ENCODE assay signal across 29 cellular contexts in the genomic region with DNA sequence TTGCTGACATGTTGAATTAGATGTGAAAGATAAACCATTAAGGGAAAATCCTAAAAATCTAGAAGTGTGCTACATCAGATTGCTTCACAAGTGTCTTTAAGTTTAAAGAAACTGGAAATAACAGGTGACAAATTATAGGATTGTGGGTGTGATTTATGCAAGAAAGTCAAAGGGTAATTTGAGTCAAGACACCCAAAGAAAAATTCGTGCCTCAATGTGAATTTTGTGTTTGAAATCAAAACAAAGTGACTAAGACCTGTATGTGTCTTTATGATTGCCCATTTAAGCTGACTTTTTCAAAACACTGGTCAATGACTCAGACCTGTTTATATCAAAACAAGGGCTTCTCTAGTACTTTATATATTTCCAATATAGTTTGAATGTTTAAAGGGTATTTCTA. TPM values are rescaled to one million over a fixed set of nuclear protein-coding genes. Genes with fewer than 3 reads are reported as not detected.
A peak's percentile ranks its signal among the peaks of the same experiment; 100 is the strongest.
DNase-seq lines count a peak whose midpoint lies in the region; ATAC-seq, FAIRE-seq and TF ChIP-seq lines count a peak whose summit lies in the region.
"Had no signal": no experiment of that assay in that cellular context is flagged by ENCODE, and none has a peak within 500 bp of the region (broad histone marks: within the 10 kb centered on the region; RNA-seq: fewer than 3 reads in every experiment).

No MANE protein-coding gene starts in this region.

- H3K9ac ChIP-seq in GM23248 (no peak overlapping the region), K562 (ENCODE audit: insufficient read depth in 1 of 2, low read depth in 2 of 2, low read length in 2 of 2) (no peak overlapping the region)

- H3K27me3 ChIP-seq in GM23248 (replicated peaks; ENCODE audit: insufficient read depth) (peaks cover 13% of the 10 kb centered on the region; the same call in 1 of the 2 replicates), K562 (ENCODE audit: control insufficient read depth in 2 of 2, insufficient read depth in 2 of 2, low read length in 2 of 2) (peaks cover 24 to 56% of the 10 kb centered on the region in 2 experiments)
- H3K27me3 ChIP-seq: colonic mucosa, Peyer's patch, vagina had no signal

- DNase-seq in A172 (ENCODE audit: low spot score) (peak; percentile 49), GM23248 (peak; percentile 58), K562 (ENCODE audit: extremely low read depth in 1 of 4, low spot score in 3 of 4) (no peak), RWPE1 (ENCODE audit: low spot score) (no peak), NCI-H1436 (lab: John Stamatoyannopoulos, UW) (no peak)
- DNase-seq: activated CD8-positive, alpha-beta memory T cell treated with anti-CD3 and anti-CD28 coated beads, Interleukin-2, amount 50 U/mL, for 48 hours; activated gamma-delta T cell treated with Interleukin-2 at 50 U/mL for 16 hours; C1 segment of cervical spinal cord; colonic mucosa; effector memory CD8-positive, alpha-beta T cell; esophagus squamous epithelium; kidney glomerular epithelial cell; NCI-H146; NCI-H510A treated with DMSO at 0.1 percent for 48 hours; Peyer's patch; psoas muscle; small intestine; stimulated activated CD4-positive, alpha-beta T cell treated with anti-CD3 and anti-CD28 coated beads, Interleukin-2, amount 100 ng/mL, for 24 hours; T-helper 17 cell; WERI-Rb-1 had no signal

- no peak for TF ChIP-seq EP300 in K562 (IDR thresholded peaks at IDR 0.05; ENCODE audit: low read length)

- H3K36me3 ChIP-seq in GM23248 (ENCODE audit: low read depth) (no peaks in the 10 kb centered on the region), K562 (ENCODE audit: control insufficient read depth, insufficient read depth, low read length) (no peaks in the 10 kb centered on the region)
- H3K36me3 ChIP-seq: brain microvascular endothelial cell, colonic mucosa, esophagus squamous epithelium, Peyer's patch, vagina, WERI-Rb-1 had no signal

- no peak overlapping the region for H3K4me2 ChIP-seq in GM23248 (ENCODE audit: unreplicated experiment)
- H3K4me2 ChIP-seq in K562 (ENCODE audit: insufficient read depth, low read length): no peak overlapping the region

- ATAC-seq in K562 (no peak), HG03439 (IDR thresholded peaks at IDR 0.05; ENCODE audit: unreplicated experiment) (no peak)
- ATAC-seq: effector memory CD8-positive, alpha-beta T cell; psoas muscle; stimulated activated memory B cell treated with anti-CD40 and anti-IgM and Interleukin-4, amounts not matched to agents 10 μg/mL and 1 μg/mL and 100 μg/mL, for 72 hours; T-helper 17 cell had no signal

- in situ Hi-C loops in GM23248 (cut with MboI) (no loop called here), K562 (cut with MboI) (no loop called here)

- POLR2A ChIA-PET in K562 (lab: Yijun Ruan, JAX) (interaction anchor here (1.4 kb wide), 1 partner anchor 15 kb away, joined by 3 read pairs; no protein-coding TSS in a partner anchor), RWPE1 (lab: Yijun Ruan, JAX; ENCODE audit: low non-redundant PET) (no interaction called here)

- WGBS in GM23248 (ENCODE audit: low coverage in 1 of 2, low lambda C conversion rate in 2 of 2, missing lambda C conversion rate in 2 of 2), 2 experiments: 7 to 15% methylated on average over 1 of the region's 1 CpG
- WGBS in K562 (ENCODE audit: insufficient coverage, low coverage, missing lambda C conversion rate): 0% methylated on average over 1 of the region's 1 CpG

- intact Hi-C loops in K562 (cut with micrococcal nuclease): no loop called here

- no peak overlapping the region for H3K27ac ChIP-seq in GM23248
- H3K27ac ChIP-seq in K562 (ENCODE audit: extremely low read depth, low read depth, low read length): no peak overlapping the region
- H3K27ac ChIP-seq in RWPE1: no peak overlapping the region
- H3K27ac ChIP-seq: brain microvascular endothelial cell, colonic mucosa, esophagus squamous epithelium, Peyer's patch, psoas muscle, vagina, WERI-Rb-1 had no signal

- TF ChIP-seq RAD21 in K562 (CRISPR knock-in tag; conservative IDR thresholded peaks at IDR 0.05 in 1 of 2, IDR thresholded peaks at IDR 0.05 in 1 of 2): no peak

- TF ChIP-seq CTCF in K562 (IDR thresholded peaks at IDR 0.05 in 2 of 3, conservative IDR thresholded peaks at IDR 0.05 in 1 of 3; ENCODE audit: insufficient read depth in 2 of 3, low read depth in 1 of 3, low read length in 3 of 3) (no peak), RWPE1 (conservative IDR thresholded peaks at IDR 0.05; ENCODE audit: low read depth) (no peak)

- no TSS peak for BruUV-seq in K562 (replicated peaks; lab: Mats Ljungman, UMichigan)

- H2AFZ ChIP-seq in GM23248: no peak overlapping the region
- no peak overlapping the region for H2AFZ ChIP-seq in K562 (ENCODE audit: low read depth, low read length)

- FAIRE-seq in K562 (lab: Jason Lieb, UNC): no peak
- FAIRE-seq: GM18507, H1, small intestine had no signal

- no peaks in the 10 kb centered on the region for H3K4me1 ChIP-seq in GM23248 (ENCODE audit: insufficient read depth)
- no peaks in the 10 kb centered on the region for H3K4me1 ChIP-seq in K562 (replicated peaks in 1 of 2; ENCODE audit: control insufficient read depth in 2 of 2, insufficient read depth in 2 of 2, low read length in 2 of 2)
- H3K4me1 ChIP-seq: colonic mucosa, esophagus squamous epithelium, Peyer's patch, psoas muscle, vagina had no signal

- H3K9me1 ChIP-seq in K562 (ENCODE audit: control insufficient read depth, insufficient read depth, low read length): no peaks in the 10 kb centered on the region

- no peak overlapping the region for H3K4me3 ChIP-seq in GM23248
- no peak overlapping the region for H3K4me3 ChIP-seq in K562
- H3K4me3 ChIP-seq: colonic mucosa, esophagus squamous epithelium, lung, Peyer's patch, psoas muscle, vagina had no signal

- TF ChIP-seq POLR2A in K562 (conservative IDR thresholded peaks at IDR 0.05): no peak

- H4K20me1 ChIP-seq in GM23248 (ENCODE audit: insufficient read depth) (no peaks in the 10 kb centered on the region), K562 (replicated peaks; ENCODE audit: control insufficient read depth, insufficient read depth, low read length) (no peaks in the 10 kb centered on the region; the same call in 1 of the 2 replicates)

- no peaks in the 10 kb centered on the region for H3K9me2 ChIP-seq in GM23248 (ENCODE audit: insufficient read depth)

- H3K79me2 ChIP-seq in GM23248 (ENCODE audit: insufficient read depth) (no peaks in the 10 kb centered on the region), K562 (ENCODE audit: control insufficient read depth, insufficient read depth, low read length) (no peaks in the 10 kb centered on the region)

- H3K9me3 ChIP-seq in GM23248 (ENCODE audit: low read depth) (no peaks in the 10 kb centered on the region), K562 (replicated peaks; ENCODE audit: control insufficient read depth, insufficient read depth, low read depth, low read length) (no peaks in the 10 kb centered on the region)
- H3K9me3 ChIP-seq: colonic mucosa, esophagus squamous epithelium, Peyer's patch, psoas muscle, vagina had no signal

- CTCF ChIA-PET in K562 (lab: Yijun Ruan, JAX; ENCODE audit: low intra/inter-chr PET ratio): interaction anchor here (0.6 kb wide), 1 partner anchor 193 kb away, joined by 3 read pairs; no protein-coding TSS in a partner anchor
- CTCF ChIA-PET in RWPE1 (lab: Yijun Ruan, JAX): interaction anchor here (0.5 to 3.1 kb wide), 3 partner anchors 15 to 170 kb away, joined by 3 to 22 read pairs (median 3); no protein-coding TSS in a partner anchor

- H3F3A ChIP-seq in GM23248 (ENCODE audit: insufficient read depth): no peaks in the 10 kb centered on the region

RNA-seq across cellular contexts. Expression of gene PYY, which starts 5.2 kb away (rescaled TPM):
- not detected in 2 replicates for total RNA-seq in A172 (2014; rRNA removed; shearing (Covaris generic))
- not detected in 2 replicates for total RNA-seq in GM23248 (2014; rRNA removed; shearing (Covaris generic))
- polyA plus RNA-seq in GM23248 (2016; fragmentation: Nextera tagmentation; extraction: Ambion mirVana) (not detected in 2 replicates), K562 (2011; rRNA removed) (0.09 TPM in 1 of 2 replicates, not detected in the other), K562 (2014; fragmentation: Illumina TruSeq; extraction: Trizol) (not detected in 2 replicates), K562 (2014; fragmentation: Nextera tagmentation; extraction: Ambion mirVana) (not detected), K562 (2014; rRNA removed) (not detected in 2 replicates)
- not detected in 2 replicates for total RNA-seq in K562 (2011; cell fraction: chromatin; rRNA removed; ENCODE audit: low replicate concordance)
- total RNA-seq in K562 (2011; cell fraction: nucleolus; rRNA removed): not detected in 2 replicates
- not detected in 2 replicates for total RNA-seq in K562 (2011; cell fraction: nucleoplasm; rRNA removed)
- total RNA-seq in K562 (2014; rRNA removed) (not detected in 2 replicates), K562 (2014; rRNA removed; fragmentation: Illumina TruSeq; extraction: Trizol) (not detected in 2 replicates), K562 (2015; rRNA removed; fragmentation: Illumina TruSeq; extraction: Trizol) (not detected in 2 replicates), K562 (2021) (not detected in 2 replicates)
- 0.27 TPM in 1 of 2 replicates, not detected in the other for polyA plus RNA-seq in K562 (2011; cell fraction: cytosol; rRNA removed)
- polyA plus RNA-seq in K562 (2011; cell fraction: nucleus; rRNA removed): 0.17 and 0.24 TPM in 2 replicates
- polyA plus RNA-seq in K562 (2012): not detected in 2 replicates
- not detected in 2 replicates for polyA minus RNA-seq in K562 (2011; rRNA and poly(A)+ RNA removed)
- polyA minus RNA-seq in K562 (2011; cell fraction: cytosol; rRNA and poly(A)+ RNA removed): not detected in 2 replicates
- polyA minus RNA-seq in K562 (2011; cell fraction: nucleus; rRNA and poly(A)+ RNA removed): not detected in 2 replicates
- total RNA-seq: esophagus squamous epithelium, psoas muscle, SK-MEL-5, T-helper 17 cell, temporal lobe, vagina had no signal
- polyA plus RNA-seq: psoas muscle had no signal

RNA-seq across cellular contexts. Expression of gene PPY, which starts 16.7 kb away (rescaled TPM):
- total RNA-seq in A172 (2014; rRNA removed; shearing (Covaris generic)): not detected in 2 replicates
- not detected in 2 replicates for total RNA-seq in GM23248 (2014; rRNA removed; shearing (Covaris generic))
- polyA plus RNA-seq in GM23248 (2016; fragmentation: Nextera tagmentation; extraction: Ambion mirVana) (not detected in 2 replicates), K562 (2011; rRNA removed) (not detected in 2 replicates), K562 (2014; fragmentation: Illumina TruSeq; extraction: Trizol) (not detected in 2 replicates), K562 (2014; fragmentation: Nextera tagmentation; extraction: Ambion mirVana) (not detected), K562 (2014; rRNA removed) (1.9 TPM in 1 of 2 replicates, not detected in the other)
- total RNA-seq in K562 (2011; cell fraction: chromatin; rRNA removed; ENCODE audit: low replicate concordance): not detected in 2 replicates
- total RNA-seq in K562 (2011; cell fraction: nucleolus; rRNA removed): not detected in 2 replicates
- not detected in 2 replicates for total RNA-seq in K562 (2011; cell fraction: nucleoplasm; rRNA removed)
- total RNA-seq in K562 (2014; rRNA removed) (not detected in 2 replicates), K562 (2014; rRNA removed; fragmentation: Illumina TruSeq; extraction: Trizol) (not detected in 2 replicates), K562 (2015; rRNA removed; fragmentation: Illumina TruSeq; extraction: Trizol) (not detected in 2 replicates), K562 (2021) (not detected in 2 replicates)
- not detected in 2 replicates for polyA plus RNA-seq in K562 (2011; cell fraction: cytosol; rRNA removed)
- polyA plus RNA-seq in K562 (2011; cell fraction: nucleus; rRNA removed): not detected in 2 replicates
- polyA plus RNA-seq in K562 (2012): not detected in 2 replicates
- polyA minus RNA-seq in K562 (2011; rRNA and poly(A)+ RNA removed): not detected in 2 replicates
- not detected in 2 replicates for polyA minus RNA-seq in K562 (2011; cell fraction: cytosol; rRNA and poly(A)+ RNA removed)
- polyA minus RNA-seq in K562 (2011; cell fraction: nucleus; rRNA and poly(A)+ RNA removed): not detected in 2 replicates
- total RNA-seq: esophagus squamous epithelium, H1, lung, Peyer's patch, psoas muscle, SK-MEL-5, T-helper 17 cell, temporal lobe, vagina had no signal
- polyA plus RNA-seq: lung, psoas muscle, small intestine had no signal

RNA-seq across cellular contexts. Expression of gene NAGS, which starts 45.5 kb away (rescaled TPM):
- total RNA-seq in A172 (2014; rRNA removed; shearing (Covaris generic)): 1.1 and 1.4 TPM in 2 replicates
- total RNA-seq in GM23248 (2014; rRNA removed; shearing (Covaris generic)): 1.8 and 2.8 TPM in 2 replicates
- 1.6 and 2.3 TPM in 2 replicates for polyA plus RNA-seq in GM23248 (2016; fragmentation: Nextera tagmentation; extraction: Ambion mirVana)
- total RNA-seq in K562 (2011; cell fraction: chromatin; rRNA removed; ENCODE audit: low replicate concordance): not detected in 2 replicates
- not detected in 2 replicates for total RNA-seq in K562 (2011; cell fraction: nucleolus; rRNA removed)
- total RNA-seq in K562 (2011; cell fraction: nucleoplasm; rRNA removed): not detected in 2 replicates
- total RNA-seq in K562 (2014; rRNA removed): not detected in 2 replicates
- not detected in 2 replicates for total RNA-seq in K562 (2014; rRNA removed; fragmentation: Illumina TruSeq; extraction: Trizol)
- not detected in 2 replicates for total RNA-seq in K562 (2015; rRNA removed; fragmentation: Illumina TruSeq; extraction: Trizol)
- total RNA-seq in K562 (2021): not detected in 2 replicates
- polyA plus RNA-seq in K562 (2011; rRNA removed): 0.03 TPM in 1 of 2 replicates, not detected in the other
- polyA plus RNA-seq in K562 (2011; cell fraction: cytosol; rRNA removed): 0.12 TPM in 1 of 2 replicates, not detected in the other
- not detected in 2 replicates for polyA plus RNA-seq in K562 (2011; cell fraction: nucleus; rRNA removed)
- polyA plus RNA-seq in K562 (2012): 0.10 and 0.11 TPM in 2 replicates
- 0.10 TPM in 1 of 2 replicates, not detected in the other for polyA plus RNA-seq in K562 (2014; fragmentation: Illumina TruSeq; extraction: Trizol)
- polyA plus RNA-seq in K562 (2014; fragmentation: Nextera tagmentation; extraction: Ambion mirVana): not detected
- polyA plus RNA-seq in K562 (2014; rRNA removed): 0.28 TPM in 1 of 2 replicates, not detected in the other
- not detected in 2 replicates for polyA minus RNA-seq in K562 (2011; rRNA and poly(A)+ RNA removed)
- polyA minus RNA-seq in K562 (2011; cell fraction: cytosol; rRNA and poly(A)+ RNA removed): not detected in 2 replicates
- polyA minus RNA-seq in K562 (2011; cell fraction: nucleus; rRNA and poly(A)+ RNA removed): not detected in 2 replicates

RNA-seq across cellular contexts. Expression of gene MPP2, which starts 51.6 kb away (rescaled TPM):
- 4.8 TPM in 2 replicates for total RNA-seq in A172 (2014; rRNA removed; shearing (Covaris generic))
- total RNA-seq in GM23248 (2014; rRNA removed; shearing (Covaris generic)): 5.1 and 13.8 TPM in 2 replicates
- polyA plus RNA-seq in GM23248 (2016; fragmentation: Nextera tagmentation; extraction: Ambion mirVana) (3.8 and 4.1 TPM in 2 replicates), K562 (2011; rRNA removed) (1.0 and 1.2 TPM in 2 replicates), K562 (2014; fragmentation: Illumina TruSeq; extraction: Trizol) (0.24 and 0.28 TPM in 2 replicates), K562 (2014; fragmentation: Nextera tagmentation; extraction: Ambion mirVana) (under 1 TPM; 0.04 TPM), K562 (2014; rRNA removed) (0.12 and 0.39 TPM in 2 replicates)
- total RNA-seq in K562 (2011; cell fraction: chromatin; rRNA removed; ENCODE audit: low replicate concordance): 0.30 and 1.5 TPM in 2 replicates
- 1.2 and 1.8 TPM in 2 replicates for total RNA-seq in K562 (2011; cell fraction: nucleolus; rRNA removed)
- 0.66 and 0.99 TPM in 2 replicates for total RNA-seq in K562 (2011; cell fraction: nucleoplasm; rRNA removed)
- total RNA-seq in K562 (2014; rRNA removed) (0.14 and 0.41 TPM in 2 replicates), K562 (2014; rRNA removed; fragmentation: Illumina TruSeq; extraction: Trizol) (0.35 and 0.44 TPM in 2 replicates), K562 (2015; rRNA removed; fragmentation: Illumina TruSeq; extraction: Trizol) (0.26 and 0.33 TPM in 2 replicates), K562 (2021) (0.45 and 0.53 TPM in 2 replicates)
- 1.3 and 1.5 TPM in 2 replicates for polyA plus RNA-seq in K562 (2011; cell fraction: cytosol; rRNA removed)
- polyA plus RNA-seq in K562 (2011; cell fraction: nucleus; rRNA removed): 1.4 and 1.6 TPM in 2 replicates
- 0.19 and 0.34 TPM in 2 replicates for polyA plus RNA-seq in K562 (2012)
- polyA minus RNA-seq in K562 (2011; rRNA and poly(A)+ RNA removed): 0.99 and 1.5 TPM in 2 replicates
- polyA minus RNA-seq in K562 (2011; cell fraction: cytosol; rRNA and poly(A)+ RNA removed): 1.2 and 1.3 TPM in 2 replicates
- polyA minus RNA-seq in K562 (2011; cell fraction: nucleus; rRNA and poly(A)+ RNA removed): 0.89 and 1.9 TPM in 2 replicates

RNA-seq across cellular contexts. Expression of gene TMEM101, which starts 55.8 kb away (rescaled TPM):
- 48.3 and 73.8 TPM in 2 replicates for total RNA-seq in A172 (2014; rRNA removed; shearing (Covaris generic))
- 25.5 and 45.4 TPM in 2 replicates for total RNA-seq in GM23248 (2014; rRNA removed; shearing (Covaris generic))
- 24.4 and 25.0 TPM in 2 replicates for polyA plus RNA-seq in GM23248 (2016; fragmentation: Nextera tagmentation; extraction: Ambion mirVana)
- total RNA-seq in K562 (2011; cell fraction: chromatin; rRNA removed; ENCODE audit: low replicate concordance): 29.2 and 76.2 TPM in 2 replicates
- 97.2 and 110 TPM in 2 replicates for total RNA-seq in K562 (2011; cell fraction: nucleolus; rRNA removed)
- 81.8 and 82.7 TPM in 2 replicates for total RNA-seq in K562 (2011; cell fraction: nucleoplasm; rRNA removed)
- 42.8 and 45.1 TPM in 2 replicates for total RNA-seq in K562 (2014; rRNA removed)
- total RNA-seq in K562 (2014; rRNA removed; fragmentation: Illumina TruSeq; extraction: Trizol): 17.8 and 22.4 TPM in 2 replicates
- 27.2 and 30.8 TPM in 2 replicates for total RNA-seq in K562 (2015; rRNA removed; fragmentation: Illumina TruSeq; extraction: Trizol)
- total RNA-seq in K562 (2021): 35.6 and 37.8 TPM in 2 replicates
- 35.4 and 49.7 TPM in 2 replicates for polyA plus RNA-seq in K562 (2011; rRNA removed)
- 81.1 and 94.4 TPM in 2 replicates for polyA plus RNA-seq in K562 (2011; cell fraction: cytosol; rRNA removed)
- polyA plus RNA-seq in K562 (2011; cell fraction: nucleus; rRNA removed): 33.4 and 33.8 TPM in 2 replicates
- polyA plus RNA-seq in K562 (2012): 39.5 and 56.3 TPM in 2 replicates
- 21.2 and 31.4 TPM in 2 replicates for polyA plus RNA-seq in K562 (2014; fragmentation: Illumina TruSeq; extraction: Trizol)
- 100 to 1,000 TPM in 1 of 2 experiments, 10 to 100 TPM in 1; 79.4 to 110 TPM for polyA plus RNA-seq in K562 (2014; fragmentation: Nextera tagmentation; extraction: Ambion mirVana)
- 50.9 and 55.7 TPM in 2 replicates for polyA plus RNA-seq in K562 (2014; rRNA removed)
- 34.9 and 37.8 TPM in 2 replicates for polyA minus RNA-seq in K562 (2011; rRNA and poly(A)+ RNA removed)
- 18.9 and 27.4 TPM in 2 replicates for polyA minus RNA-seq in K562 (2011; cell fraction: cytosol; rRNA and poly(A)+ RNA removed)
- 13.7 and 19.7 TPM in 2 replicates for polyA minus RNA-seq in K562 (2011; cell fraction: nucleus; rRNA and poly(A)+ RNA removed)

Comparison
In these comparisons a context has a peak if more than half of its experiments do, and no peak if none do; other contexts are left out.
1. DNase-seq: peak in A172 (single experiment) and GM23248 (single experiment); none in K562 (0 of 4), RWPE1 (single experiment) and NCI-H1436 (single experiment).